13 cellular contexts compared by ENCODE assay signal in the genomic region with DNA sequence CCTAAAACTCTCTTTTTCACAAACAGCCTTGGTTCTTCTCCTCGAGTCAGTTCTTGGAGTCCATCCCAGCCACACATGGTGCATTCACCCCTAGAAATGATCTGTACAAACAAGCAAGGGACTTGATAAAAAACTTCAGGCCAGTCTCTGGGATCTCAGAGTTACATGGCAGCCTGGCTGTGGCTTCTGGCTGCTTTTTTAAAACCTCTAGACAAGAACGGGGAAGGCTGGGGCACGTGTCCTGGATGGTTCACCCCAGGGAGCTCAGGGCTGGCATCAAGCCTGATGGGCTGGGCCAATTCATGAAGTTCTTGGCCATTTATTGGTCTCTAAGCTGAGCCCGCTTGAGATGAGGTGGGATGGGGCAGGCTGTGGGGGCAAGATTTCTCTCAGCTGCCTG. TPM values are rescaled to one million over a fixed set of nuclear protein-coding genes. Genes with fewer than 3 reads are reported as not detected.
DNase-seq lines count a peak whose midpoint lies in the region; ATAC-seq and TF ChIP-seq lines count a peak whose summit lies in the region.
"Had no signal": no experiment of that assay in that cellular context is flagged by ENCODE, and none has a peak within 500 bp of the region (broad histone marks: within the 10 kb centered on the region; RNA-seq: fewer than 3 reads in every experiment).

No MANE protein-coding gene starts in this region.

- H3K36me3 Mint-ChIP-seq in glutamatergic neuron (ENCODE audit: unreplicated experiment) = peaks cover 4% of the 10 kb centered on the region
- H3K36me3 Mint-ChIP-seq: CD14-positive monocyte had no signal

- peaks cover 12% of the 10 kb centered on the region for H3K4me1 Mint-ChIP-seq in glutamatergic neuron (ENCODE audit: low read depth, unreplicated experiment)
- H3K4me1 Mint-ChIP-seq: activated T-helper 17 cell treated with anti-CD3 and anti-CD28 coated beads, Interleukin-2, amount 50 U/mL, for 72 hours had no signal

- H3K27me3 ChIP-seq in adrenal gland (no peaks in the 10 kb centered on the region), psoas muscle (ENCODE audit: insufficient read depth in 3 of 3, low read length in 2 of 3) (no peaks in the 10 kb centered on the region)
- H3K27me3 ChIP-seq: ascending aorta had no signal

- H3K4me3 Mint-ChIP-seq in glutamatergic neuron (ENCODE audit: unreplicated experiment) = peak overlapping the region; percentile 18
- H3K4me3 Mint-ChIP-seq: activated T-helper 17 cell treated with anti-CD3 and anti-CD28 coated beads, Interleukin-2, amount 50 U/mL, for 72 hours; CD14-positive monocyte; H9; stimulated activated naive CD8-positive, alpha-beta T cell treated with anti-CD3 and anti-CD28 coated beads, Interleukin-15, Interleukin-2, amounts not matched to agents 100 ng/mL and 50 ng/mL, for 24 hours had no signal

- H3K27ac Mint-ChIP-seq in glutamatergic neuron (ENCODE audit: unreplicated experiment) = no peak overlapping the region
- H3K27ac Mint-ChIP-seq: activated T-helper 17 cell treated with anti-CD3 and anti-CD28 coated beads, Interleukin-2, amount 50 U/mL, for 72 hours; CD14-positive monocyte; H9; stimulated activated naive CD8-positive, alpha-beta T cell treated with anti-CD3 and anti-CD28 coated beads, Interleukin-15, Interleukin-2, amounts not matched to agents 100 ng/mL and 50 ng/mL, for 24 hours had no signal

- intact Hi-C loops in adrenal gland (cut with DNase I) = no loop called here
- intact Hi-C loops in psoas muscle (cut with DNase I) = no loop called here

- 18 to 31% (median 29%) methylated on average over 4 of the region's 4 CpGs for WGBS in adrenal gland, 4 donors
- WGBS in psoas muscle, 3 donors = 9 to 23% (median 13%) methylated on average over 4 of the region's 4 CpGs

- peaks cover 6% of the 10 kb centered on the region for H3K27me3 Mint-ChIP-seq in glutamatergic neuron (ENCODE audit: unreplicated experiment)
- H3K27me3 Mint-ChIP-seq: activated T-helper 17 cell treated with anti-CD3 and anti-CD28 coated beads, Interleukin-2, amount 50 U/mL, for 72 hours; stimulated activated naive CD8-positive, alpha-beta T cell treated with anti-CD3 and anti-CD28 coated beads, Interleukin-15, Interleukin-2, amounts not matched to agents 100 ng/mL and 50 ng/mL, for 24 hours had no signal

- H3K4me3 ChIP-seq in adrenal gland (no peak overlapping the region), psoas muscle (no peak overlapping the region)
- H3K4me3 ChIP-seq: ascending aorta had no signal

- H3K36me3 ChIP-seq in adrenal gland (replicated peaks in 1 of 2) (no peaks in the 10 kb centered on the region), psoas muscle (ENCODE audit: insufficient read depth in 1 of 2, low read depth in 1 of 2) (no peaks in the 10 kb centered on the region)
- H3K36me3 ChIP-seq: ascending aorta had no signal

- TF ChIP-seq POLR2A in adrenal gland (IDR thresholded peaks at IDR 0.05) = no peak

- H3K9me3 Mint-ChIP-seq in glutamatergic neuron (ENCODE audit: unreplicated experiment) = peaks cover 5% of the 10 kb centered on the region
- H3K9me3 Mint-ChIP-seq: activated T-helper 17 cell treated with anti-CD3 and anti-CD28 coated beads, Interleukin-2, amount 50 U/mL, for 72 hours; CD14-positive monocyte; H9; stimulated activated naive CD8-positive, alpha-beta T cell treated with anti-CD3 and anti-CD28 coated beads, Interleukin-15, Interleukin-2, amounts not matched to agents 100 ng/mL and 50 ng/mL, for 24 hours had no signal

- no peak for TF ChIP-seq CTCF in adrenal gland (IDR thresholded peaks at IDR 0.05)
- TF ChIP-seq CTCF in glutamatergic neuron (IDR thresholded peaks at IDR 0.05; ENCODE audit: partially characterized antibody, unreplicated experiment) = no peak
- TF ChIP-seq CTCF in psoas muscle (IDR thresholded peaks at IDR 0.05) = no peak

- peak overlapping the region in 1 of 5 donors; percentile 17 for H3K27ac ChIP-seq in adrenal gland
- H3K27ac ChIP-seq in psoas muscle = no peak overlapping the region
- H3K27ac ChIP-seq: ascending aorta had no signal

- in situ Hi-C loops in G401 (cut with HindIII; ENCODE audit: low sequenced_read_pairs) = no loop called here

- ATAC-seq in psoas muscle = no peak
- ATAC-seq: activated T-helper 17 cell treated with anti-CD3 and anti-CD28 coated beads, Interleukin-2, amount 50 U/mL, for 72 hours had no signal

- peaks cover 0 to 11% of the 10 kb centered on the region in 2 donors for H3K4me1 ChIP-seq in adrenal gland (replicated peaks in 1 of 2)
- peaks cover 15% of the 10 kb centered on the region for H3K4me1 ChIP-seq in psoas muscle
- H3K4me1 ChIP-seq: ascending aorta had no signal

- H3K9me3 ChIP-seq in adrenal gland (replicated peaks in 1 of 3) (no peaks in the 10 kb centered on the region), psoas muscle (no peaks in the 10 kb centered on the region)
- H3K9me3 ChIP-seq: ascending aorta had no signal

- DNase-seq in G401 (ENCODE audit: low spot score) = peak; percentile 66
- peak; percentile 53 to 84 (median 78) for DNase-seq in adrenal gland
- DNase-seq in glutamatergic neuron = no peak
- DNase-seq in psoas muscle = peak; percentile 38 to 64
- DNase-seq in NCI-H1092 treated with DMSO at 0.1 percent for 48 hours (lab: John Stamatoyannopoulos, UW) = no peak
- DNase-seq in HT-29 (ENCODE audit: low spot score) = no peak
- DNase-seq in SIG-M5 treated with dmso at 0.1 percent for 504 hours (lab: John Stamatoyannopoulos, UW; ENCODE audit: unreplicated experiment) = no peak
- no peak for DNase-seq in ecto neural progenitor cell (ENCODE audit: low spot score)
- DNase-seq: H9 had no signal

RNA-seq across cellular contexts. Expression of gene ZFAND3, which starts 10.4 kb away (rescaled TPM):
- 34.7 and 36.2 TPM in 2 replicates for total RNA-seq in G401 (2014; rRNA removed; shearing (Covaris generic))
- total RNA-seq in adrenal gland = 100 to 1,000 TPM in 1 of 8 donors, 10 to 100 TPM in 7; 21.4 to 127 (median 62.2) TPM
- polyA plus RNA-seq in adrenal gland = 100 to 1,000 TPM in 1 of 3 donors, 10 to 100 TPM in 2; 21.6 to 163 (median 28.4) TPM
- 115 TPM for total RNA-seq in glutamatergic neuron (ENCODE audit: unreplicated experiment)
- 100 to 1,000 TPM; 141 to 166 (median 157) TPM for total RNA-seq in psoas muscle
- 10 to 100 TPM; 48.5 to 74.1 (median 58.8) TPM for polyA plus RNA-seq in psoas muscle
- total RNA-seq in HT-29 (2014; rRNA removed; shearing (Covaris generic)) = 16.8 and 19.6 TPM in 2 replicates

Comparison
In these comparisons a context has a peak if more than half of its experiments do, and no peak if none do; other contexts are left out.
1. DNase-seq: peak in G401 (single experiment), adrenal gland (7 of 7) and psoas muscle (2 of 2); none in glutamatergic neuron (single experiment), NCI-H1092 treated with DMSO at 0.1 percent for 48 hours (single experiment), HT-29 (single experiment), SIG-M5 treated with dmso at 0.1 percent for 504 hours (single experiment) and ecto neural progenitor cell (single experiment).